Comparison of ENCODE assay signal across 15 cellular contexts in the genomic region with DNA sequence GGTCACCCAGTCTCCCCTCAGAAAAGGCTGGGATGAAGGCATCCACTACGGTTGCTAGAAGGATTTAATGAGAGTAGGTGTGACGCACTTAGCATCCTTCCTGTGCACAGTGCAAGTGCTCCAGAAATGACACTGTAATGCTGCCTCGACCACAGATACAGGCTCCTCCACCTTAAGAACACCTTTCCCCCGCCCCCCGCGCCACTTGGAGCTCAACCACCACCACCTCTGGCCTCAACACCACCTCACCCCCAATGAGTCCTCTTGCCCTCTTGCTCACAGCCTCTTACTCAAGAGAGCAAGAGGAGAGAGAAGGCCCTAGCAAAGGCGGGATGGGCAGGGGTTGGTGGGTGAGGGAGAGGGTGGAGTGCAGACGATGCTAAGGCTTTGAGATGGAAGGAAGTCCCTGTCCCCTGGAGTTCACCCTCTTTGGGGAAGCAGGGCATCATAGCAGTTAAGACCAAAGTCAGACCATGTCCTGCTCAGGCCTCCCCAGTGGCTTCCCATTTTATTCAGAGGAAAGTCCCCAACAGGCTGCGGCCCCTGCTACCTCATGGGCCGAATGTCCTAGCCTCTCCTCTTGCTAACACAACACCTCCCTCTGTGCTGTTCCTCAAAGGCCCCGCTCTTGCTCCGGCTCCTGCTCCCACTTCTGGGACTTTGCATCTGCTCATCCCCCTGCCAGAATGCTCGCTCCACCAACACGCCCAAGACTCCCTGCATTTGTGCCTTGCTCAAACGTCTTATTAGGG. TPM values are rescaled to one million over a fixed set of nuclear protein-coding genes. Genes with fewer than 3 reads are reported as not detected.
DNase-seq lines count a peak whose midpoint lies in the region; ATAC-seq and TF ChIP-seq lines count a peak whose summit lies in the region.
"Had no signal": no experiment of that assay in that cellular context is flagged by ENCODE, and none has a peak within 500 bp of the region (broad histone marks: within the 10 kb centered on the region; RNA-seq: fewer than 3 reads in every experiment).

No MANE protein-coding gene starts in this region.

- TF ChIP-seq CTCF in GM20000 (IDR thresholded peaks at IDR 0.05; ENCODE audit: extremely low read depth, missing control alignments) = no peak

- no peaks in the 10 kb centered on the region for H3K9me3 Mint-ChIP-seq in activated CD4-positive, alpha-beta T cell treated with anti-CD3 and anti-CD28 coated beads, Interleukin-2, amount 10 ng/mL, durations not matched to agents 24 days and 14 days
- no peaks in the 10 kb centered on the region for H3K9me3 Mint-ChIP-seq in T-helper 1 cell treated with Interleukin-12 subunit alpha and Interleukin-12 subunit beta and Interleukin-4 antibody, amounts not matched to agents 30 μg/mL and 1 μg/mL, for 36 hours
- H3K9me3 Mint-ChIP-seq in activated naive CD8-positive, alpha-beta T cell treated with anti-CD3 and anti-CD28 coated beads, Interleukin-2, amount 50 U/mL, for 24 hours = no peaks in the 10 kb centered on the region
- H3K9me3 Mint-ChIP-seq in stimulated activated effector memory CD8-positive, alpha-beta T cell treated with anti-CD3 and anti-CD28 coated beads, Interleukin-12 subunit alpha, Interleukin-12 subunit beta, amount 100 ng/mL, for 72 hours = no peaks in the 10 kb centered on the region
- H3K9me3 Mint-ChIP-seq: brain had no signal

- peaks cover 34% of the 10 kb centered on the region for H3K4me1 Mint-ChIP-seq in activated CD4-positive, alpha-beta T cell treated with anti-CD3 and anti-CD28 coated beads, Interleukin-2, amount 10 ng/mL, durations not matched to agents 24 days and 14 days
- H3K4me1 Mint-ChIP-seq in T-helper 1 cell treated with Interleukin-12 subunit alpha and Interleukin-12 subunit beta and Interleukin-4 antibody, amounts not matched to agents 30 μg/mL and 1 μg/mL, for 36 hours (ENCODE audit: low read depth) = peaks cover 31% of the 10 kb centered on the region
- H3K4me1 Mint-ChIP-seq in activated naive CD8-positive, alpha-beta T cell treated with anti-CD3 and anti-CD28 coated beads, Interleukin-2, amount 50 U/mL, for 24 hours = peaks cover 66% of the 10 kb centered on the region
- peaks cover 51% of the 10 kb centered on the region for H3K4me1 Mint-ChIP-seq in stimulated activated effector memory CD8-positive, alpha-beta T cell treated with anti-CD3 and anti-CD28 coated beads, Interleukin-12 subunit alpha, Interleukin-12 subunit beta, amount 100 ng/mL, for 72 hours
- H3K4me1 Mint-ChIP-seq: brain had no signal

- peak overlapping the region; percentile 46 for H3K27ac Mint-ChIP-seq in activated CD4-positive, alpha-beta T cell treated with anti-CD3 and anti-CD28 coated beads, Interleukin-2, amount 10 ng/mL, durations not matched to agents 24 days and 14 days
- peak overlapping the region; percentile 49 for H3K27ac Mint-ChIP-seq in T-helper 1 cell treated with Interleukin-12 subunit alpha and Interleukin-12 subunit beta and Interleukin-4 antibody, amounts not matched to agents 30 μg/mL and 1 μg/mL, for 36 hours
- peak overlapping the region; percentile 79 for H3K27ac Mint-ChIP-seq in activated naive CD8-positive, alpha-beta T cell treated with anti-CD3 and anti-CD28 coated beads, Interleukin-2, amount 50 U/mL, for 24 hours
- H3K27ac Mint-ChIP-seq in stimulated activated effector memory CD8-positive, alpha-beta T cell treated with anti-CD3 and anti-CD28 coated beads, Interleukin-12 subunit alpha, Interleukin-12 subunit beta, amount 100 ng/mL, for 72 hours = peak overlapping the region; percentile 88
- H3K27ac Mint-ChIP-seq: brain had no signal

- no peak overlapping the region for H3K4me3 Mint-ChIP-seq in activated CD4-positive, alpha-beta T cell treated with anti-CD3 and anti-CD28 coated beads, Interleukin-2, amount 10 ng/mL, durations not matched to agents 24 days and 14 days
- H3K4me3 Mint-ChIP-seq in T-helper 1 cell treated with Interleukin-12 subunit alpha and Interleukin-12 subunit beta and Interleukin-4 antibody, amounts not matched to agents 30 μg/mL and 1 μg/mL, for 36 hours = no peak overlapping the region
- H3K4me3 Mint-ChIP-seq in activated naive CD8-positive, alpha-beta T cell treated with anti-CD3 and anti-CD28 coated beads, Interleukin-2, amount 50 U/mL, for 24 hours = no peak overlapping the region
- H3K4me3 Mint-ChIP-seq in stimulated activated effector memory CD8-positive, alpha-beta T cell treated with anti-CD3 and anti-CD28 coated beads, Interleukin-12 subunit alpha, Interleukin-12 subunit beta, amount 100 ng/mL, for 72 hours = peak overlapping the region; percentile 38
- H3K4me3 Mint-ChIP-seq: brain had no signal

- H3K36me3 Mint-ChIP-seq in activated CD4-positive, alpha-beta T cell treated with anti-CD3 and anti-CD28 coated beads, Interleukin-2, amount 10 ng/mL, durations not matched to agents 24 days and 14 days (ENCODE audit: low read depth) = peaks cover 64% of the 10 kb centered on the region
- H3K36me3 Mint-ChIP-seq in T-helper 1 cell treated with Interleukin-12 subunit alpha and Interleukin-12 subunit beta and Interleukin-4 antibody, amounts not matched to agents 30 μg/mL and 1 μg/mL, for 36 hours (ENCODE audit: low read depth) = peaks cover 35% of the 10 kb centered on the region
- peaks cover 61% of the 10 kb centered on the region for H3K36me3 Mint-ChIP-seq in activated naive CD8-positive, alpha-beta T cell treated with anti-CD3 and anti-CD28 coated beads, Interleukin-2, amount 50 U/mL, for 24 hours (ENCODE audit: low read depth)
- peaks cover 53% of the 10 kb centered on the region for H3K36me3 Mint-ChIP-seq in stimulated activated effector memory CD8-positive, alpha-beta T cell treated with anti-CD3 and anti-CD28 coated beads, Interleukin-12 subunit alpha, Interleukin-12 subunit beta, amount 100 ng/mL, for 72 hours
- H3K36me3 Mint-ChIP-seq: brain had no signal

- no peak for DNase-seq in activated CD4-positive, alpha-beta T cell treated with anti-CD3 and anti-CD28 coated beads, Interleukin-2, amount 10 ng/mL, durations not matched to agents 24 days and 14 days
- no peak for DNase-seq in activated CD4-positive, alpha-beta T cell treated with anti-CD3 and anti-CD28 coated beads for 4 hours
- DNase-seq in activated naive CD8-positive, alpha-beta T cell treated with anti-CD3 and anti-CD28 coated beads, Interleukin-2, amount 50 U/mL, for 24 hours = no peak
- peak in 1 of 2 donors; percentile 66 for DNase-seq in stimulated activated effector memory CD8-positive, alpha-beta T cell treated with anti-CD3 and anti-CD28 coated beads, Interleukin-12 subunit alpha, Interleukin-12 subunit beta, amount 100 ng/mL, for 72 hours (ENCODE audit: low spot score in 2 of 2)
- DNase-seq in GM20000 (ENCODE audit: low spot score) = no peak
- DNase-seq: heart right ventricle, NCI-H1436, NCI-H510A treated with DMSO at 0.1 percent for 48 hours, OCI-M1, substantia nigra had no signal

- peak; percentile 43 for ATAC-seq in activated naive CD8-positive, alpha-beta T cell treated with anti-CD3 and anti-CD28 coated beads, Interleukin-2, amount 50 U/mL, for 24 hours
- peak; percentile 86 for ATAC-seq in stimulated activated effector memory CD8-positive, alpha-beta T cell treated with anti-CD3 and anti-CD28 coated beads, Interleukin-12 subunit alpha, Interleukin-12 subunit beta, amount 100 ng/mL, for 72 hours
- ATAC-seq in HG02798 (IDR thresholded peaks at IDR 0.05; ENCODE audit: poor library complexity, unreplicated experiment) = no peak
- no peak for ATAC-seq in HG02981 (IDR thresholded peaks at IDR 0.05; ENCODE audit: unreplicated experiment)
- ATAC-seq: heart right ventricle had no signal

- H3K27me3 Mint-ChIP-seq in activated CD4-positive, alpha-beta T cell treated with anti-CD3 and anti-CD28 coated beads, Interleukin-2, amount 10 ng/mL, durations not matched to agents 24 days and 14 days = no peaks in the 10 kb centered on the region
- no peaks in the 10 kb centered on the region for H3K27me3 Mint-ChIP-seq in T-helper 1 cell treated with Interleukin-12 subunit alpha and Interleukin-12 subunit beta and Interleukin-4 antibody, amounts not matched to agents 30 μg/mL and 1 μg/mL, for 36 hours (ENCODE audit: low read depth)
- H3K27me3 Mint-ChIP-seq in activated naive CD8-positive, alpha-beta T cell treated with anti-CD3 and anti-CD28 coated beads, Interleukin-2, amount 50 U/mL, for 24 hours = no peaks in the 10 kb centered on the region

- intact Hi-C loops in activated CD4-positive, alpha-beta T cell treated with anti-CD3 and anti-CD28 coated beads, Interleukin-2, amount 10 ng/mL, durations not matched to agents 24 days and 14 days (cut with micrococcal nuclease) = no loop called here

RNA-seq across cellular contexts. Expression of a gene that starts 8.3 kb away (rescaled TPM):
- total RNA-seq in activated CD4-positive, alpha-beta T cell treated with anti-CD3 and anti-CD28 coated beads, Interleukin-2, amount 10 ng/mL, durations not matched to agents 24 days and 14 days = 4.6 and 5.8 TPM in 2 replicates

RNA-seq across cellular contexts. Expression of a gene that starts 58.4 kb away (rescaled TPM):
- total RNA-seq in activated CD4-positive, alpha-beta T cell treated with anti-CD3 and anti-CD28 coated beads, Interleukin-2, amount 10 ng/mL, durations not matched to agents 24 days and 14 days = not detected in 2 replicates
- total RNA-seq: heart right ventricle, posterior vena cava had no signal

Comparison
In these comparisons a context has a peak if more than half of its experiments do, and no peak if none do; other contexts are left out.
1. ATAC-seq: peak in activated naive CD8-positive, alpha-beta T cell treated with anti-CD3 and anti-CD28 coated beads, Interleukin-2, amount 50 U/mL, for 24 hours (single experiment) and stimulated activated effector memory CD8-positive, alpha-beta T cell treated with anti-CD3 and anti-CD28 coated beads, Interleukin-12 subunit alpha, Interleukin-12 subunit beta, amount 100 ng/mL, for 72 hours (single experiment); none in HG02798 (single experiment) and HG02981 (single experiment).
2. Peak in every context shown above with its lines, with median percentiles within 50 percentile points of each other: H3K27ac Mint-ChIP-seq.